ENCODE assay signal across 8 cellular contexts in the genomic region with DNA sequence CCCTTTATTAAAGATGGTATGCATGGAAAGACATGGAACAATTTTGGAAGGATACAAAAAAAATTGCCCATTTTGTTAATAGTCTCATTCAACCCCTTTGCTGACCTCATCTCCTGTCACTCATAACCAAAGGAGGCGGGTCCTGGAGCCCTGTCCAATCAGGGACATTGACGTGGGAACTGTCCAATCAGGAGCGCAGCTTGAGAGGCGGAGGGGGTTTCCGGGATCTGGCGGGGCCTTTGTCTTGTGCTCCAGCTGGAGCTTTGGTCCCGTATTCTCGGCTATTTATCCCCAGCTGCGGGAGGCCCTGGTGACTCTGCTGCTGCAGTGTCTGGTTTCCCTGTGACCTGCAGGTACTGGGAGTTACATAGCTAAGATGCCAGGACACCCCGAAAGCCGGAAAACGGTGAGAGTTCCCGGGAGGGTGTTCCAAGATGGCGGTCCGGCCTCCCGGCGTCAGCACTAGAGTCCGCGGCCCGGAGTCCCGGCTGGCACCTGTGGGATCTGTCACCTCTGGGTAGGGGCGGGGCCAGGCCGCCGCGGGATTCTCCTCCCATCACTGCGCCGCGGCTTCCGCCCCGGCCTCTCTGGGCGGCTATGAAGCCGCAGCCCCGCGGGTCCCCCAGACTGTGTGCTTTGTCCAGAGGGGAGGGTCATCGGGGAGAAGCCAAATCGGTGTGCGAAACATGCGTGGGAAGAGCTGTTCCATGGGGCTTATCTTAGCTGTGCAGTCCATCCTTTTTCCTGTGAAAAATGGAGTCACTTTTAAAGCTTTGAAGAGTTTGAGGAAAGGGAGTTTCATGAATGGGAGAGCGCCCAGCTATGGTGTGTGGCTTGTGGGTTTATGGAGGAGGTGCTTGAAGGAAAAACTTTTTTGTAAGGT. TPM values are rescaled to one million over a fixed set of nuclear protein-coding genes. Genes with fewer than 3 reads are reported as not detected.
A peak's percentile ranks its signal among the peaks of the same experiment; 100 is the strongest.
DNase-seq lines count a peak whose midpoint lies in the region; ATAC-seq and TF ChIP-seq lines count a peak whose summit lies in the region.

Gene ZNF678 (plus strand): TSS at position 238 of the 883 bp plus-strand sequence. CDS start 87,436 bp downstream, outside the sequence.

- peak; percentile 94 for DNase-seq in Ammon's horn (ENCODE audit: low spot score)
- DNase-seq in GM19238 (ENCODE audit: insufficient read length, low spot score): peak; percentile 95
- DNase-seq in NCI-H510A (lab: John Stamatoyannopoulos, UW): peak; percentile 94
- DNase-seq in activated CD4-positive, alpha-beta T cell treated with anti-CD3 and anti-CD28 coated beads for 24 hours (ENCODE audit: low read depth in 2 of 2): peak; percentile 82
- peak; percentile 69 for DNase-seq in kidney epithelial cell (ENCODE audit: low read depth)
- DNase-seq in stimulated activated CD4-positive, alpha-beta T cell treated with anti-CD3 and anti-CD28 coated beads, Interleukin-15, amount 100 ng/mL, for 24 hours: peak; percentile 93

- H3K27ac ChIP-seq in cingulate gyrus (ENCODE audit: low read depth, low read length): peak within 1 kb of the TSS; percentile 30

- no peaks in the 10 kb centered on the region for H3K36me3 ChIP-seq in kidney epithelial cell (ENCODE audit: control insufficient read depth, insufficient read depth, low read length)

- H3K4me3 ChIP-seq in kidney epithelial cell (ENCODE audit: low read depth, low read length): peak within 1 kb of the TSS; percentile 78

- peak; percentile 97 for ATAC-seq in HG03439 (IDR thresholded peaks at IDR 0.05; ENCODE audit: unreplicated experiment)

- H3K27me3 ChIP-seq in kidney epithelial cell (ENCODE audit: control insufficient read depth, insufficient read depth, low read length): peaks cover 24% of the 10 kb centered on the region

- TF ChIP-seq CTCF in kidney epithelial cell (IDR thresholded peaks at IDR 0.05; ENCODE audit: insufficient read depth, low read length, poor library complexity, severe bottlenecking): no peak

RNA-seq across cellular contexts. Expression of gene ZNF678, which starts in this region (rescaled TPM):
- 7.6 and 9.8 TPM in 2 replicates for total RNA-seq in kidney epithelial cell

Comparison
In these comparisons a context has a peak if more than half of its experiments do, and no peak if none do; other contexts are left out.
1. Peak in every context shown above with its lines: DNase-seq, ATAC-seq, H3K4me3 ChIP-seq and H3K27ac ChIP-seq.